Comparison of ENCODE assay signal across 26 cellular contexts in the genomic region with DNA sequence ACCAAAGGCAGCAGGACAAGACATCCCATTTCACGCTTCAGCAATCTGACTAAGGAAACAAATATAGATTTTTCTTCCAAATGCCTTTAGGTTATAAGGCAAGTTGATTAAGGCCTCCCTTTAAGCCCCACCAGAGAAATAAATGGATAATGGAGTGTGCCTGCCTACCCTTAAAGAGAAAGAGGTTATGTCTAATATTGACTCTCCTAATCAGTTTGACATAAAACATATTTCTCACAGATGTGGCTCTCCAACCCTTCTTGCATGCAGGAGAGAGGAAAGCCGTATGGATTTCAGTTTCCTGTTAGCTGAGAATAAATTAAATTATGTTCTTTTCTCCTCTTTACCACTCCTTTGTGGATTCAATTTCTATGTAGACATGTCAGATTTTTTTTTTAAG.
"Had no signal": no experiment of that assay in that cellular context is flagged by ENCODE, and none has a peak within 500 bp of the region (broad histone marks: within the 10 kb centered on the region; RNA-seq: fewer than 3 reads in every experiment).

No MANE protein-coding gene starts in this region.

- H3K27me3 Mint-ChIP-seq: T-cell had no signal

- H3K4me3 ChIP-seq: MG63, SJSA1 had no signal

- H3K36me3 ChIP-seq: MG63, SJSA1 had no signal

- H3K4me1 ChIP-seq: SJSA1 had no signal

- H3K27ac Mint-ChIP-seq: T-cell had no signal

- H3K9me3 ChIP-seq: MG63, SJSA1 had no signal

- H3K36me3 Mint-ChIP-seq: IgD-negative memory B cell, T-cell had no signal

- H3K27me3 ChIP-seq: SJSA1 had no signal

- DNase-seq: Karpas-422, KBM-7, MG63, NCI-H1092, NCI-H1105 treated with DMSO at 0.1 percent for 48 hours, NCI-H1417 treated with DMSO at 0.1 percent for 48 hours, NCI-H146, NCI-H1694 treated with DMSO at 0.1 percent for 48 hours, NCI-H1930, NCI-H2081, NCI-H2171, NCI-H345, NCI-H446 treated with DMSO at 0.1 percent for 48 hours, NCI-H510A treated with DMSO at 0.1 percent for 48 hours, NCI-H526 treated with DMSO at 0.1 percent for 48 hours, NCI-H774, Right ventricle myocardium superior, RPMI8226, SIG-M5, SW 1271, T-cell had no signal

- H3K9me3 Mint-ChIP-seq: T-cell had no signal

- FAIRE-seq: HTR-8/SVneo, RCC 7860 had no signal

- ATAC-seq: T-cell had no signal

- H3K4me3 Mint-ChIP-seq: IgD-negative memory B cell, T-cell had no signal

- H3K4me1 Mint-ChIP-seq: IgD-negative memory B cell had no signal

- H3K27ac ChIP-seq: HL-60, SJSA1 had no signal
